Comparison of ENCODE assay signal across 13 cellular contexts in genomic region chr12:129531004-129531403, GRCh38.
DNase-seq lines count a peak whose midpoint lies in the region; ATAC-seq, FAIRE-seq and TF ChIP-seq lines count a peak whose summit lies in the region.
"Had no signal": no experiment of that assay in that cellular context is flagged by ENCODE, and none has a peak within 500 bp of the region (broad histone marks: within the 10 kb centered on the region; RNA-seq: fewer than 3 reads in every experiment).

No MANE protein-coding gene starts in this region.

- H3K36me3 Mint-ChIP-seq in MCF 10A (ENCODE audit: insufficient read depth, unreplicated experiment): no peaks in the 10 kb centered on the region
- H3K36me3 Mint-ChIP-seq: activated naive CD4-positive, alpha-beta T cell treated with anti-CD3 and anti-CD28 coated beads, Interleukin-2, amount 50 U/mL, for 72 hours had no signal

- peak overlapping the region; percentile 32 for H3K27ac Mint-ChIP-seq in MCF 10A (ENCODE audit: low read depth, unreplicated experiment)
- H3K27ac Mint-ChIP-seq: activated naive CD4-positive, alpha-beta T cell treated with anti-CD3 and anti-CD28 coated beads, Interleukin-2, amount 50 U/mL, for 72 hours; T-helper 1 cell treated with Interleukin-12 subunit alpha and Interleukin-12 subunit beta and Interleukin-4 antibody, amounts not matched to agents 30 μg/mL and 1 μg/mL, for 36 hours had no signal

- DNase-seq in MCF 10A (ENCODE audit: unreplicated experiment): peak; percentile 86
- no peak for DNase-seq in breast epithelium (ENCODE audit: low spot score in 2 of 2)
- DNase-seq in PC-3: peak; percentile 19
- DNase-seq in activated effector memory CD4-positive, alpha-beta T cell treated with anti-CD3 and anti-CD28 coated beads, Interleukin-2, amount 50 U/mL, for 16 hours: no peak
- no peak for DNase-seq in hippocampal formation (lab: John Stamatoyannopoulos, UW)
- DNase-seq in NCI-H1930 (lab: John Stamatoyannopoulos, UW): no peak
- DNase-seq in activated CD4-positive, CD25-positive, alpha-beta regulatory T cell (lab: John Stamatoyannopoulos, UW): no peak
- DNase-seq: activated CD8-positive, alpha-beta memory T cell treated with anti-CD3 and anti-CD28 coated beads for 24 hours had no signal

- H3K9me3 ChIP-seq in breast epithelium (no peaks in the 10 kb centered on the region), PC-3 (ENCODE audit: low read length) (no peaks in the 10 kb centered on the region)
- H3K9me3 ChIP-seq: neutrophil had no signal

- no peaks in the 10 kb centered on the region for H3F3A ChIP-seq in PC-3 (ENCODE audit: low read length, unreplicated experiment)

- no peaks in the 10 kb centered on the region for H3K27me3 Mint-ChIP-seq in MCF 10A (ENCODE audit: insufficient read depth, unreplicated experiment)

- CTCF ChIA-PET in MCF 10A (lab: Yijun Ruan, JAX): interaction anchor here (0.6 to 1.2 kb wide), 2 partner anchors 9 to 113 kb away, joined by 3 to 4 read pairs; no protein-coding TSS in a partner anchor
- CTCF ChIA-PET in PC-3 (lab: Charles Lee): no interaction called here

- no peak for TF ChIP-seq CTCF in MCF 10A (IDR thresholded peaks at IDR 0.05; ENCODE audit: unreplicated experiment)
- TF ChIP-seq CTCF in breast epithelium (IDR thresholded peaks at IDR 0.05): no peak
- no peak for TF ChIP-seq CTCF in PC-3 (conservative IDR thresholded peaks at IDR 0.05; ENCODE audit: low read depth, low read length)

- H3K27ac ChIP-seq in breast epithelium: no peak overlapping the region
- no peak overlapping the region for H3K27ac ChIP-seq in PC-3 (ENCODE audit: low read length)
- H3K27ac ChIP-seq: neutrophil had no signal

- H3K4me3 ChIP-seq in breast epithelium: no peak overlapping the region
- H3K4me3 ChIP-seq in PC-3 (ENCODE audit: low read length): no peak overlapping the region

- intact Hi-C loops in MCF 10A (cut with micrococcal nuclease) (no loop called here), breast epithelium (cut with DNase I; ENCODE audit: low total_unique reads) (no loop called here), PC-3 (cut with micrococcal nuclease) (no loop called here)

- no peak overlapping the region for H2AFZ ChIP-seq in PC-3 (ENCODE audit: low read length)

- H3K4me3 Mint-ChIP-seq in MCF 10A (ENCODE audit: unreplicated experiment): no peak overlapping the region
- H3K4me3 Mint-ChIP-seq: T-helper 1 cell treated with Interleukin-12 subunit alpha and Interleukin-12 subunit beta and Interleukin-4 antibody, amounts not matched to agents 30 μg/mL and 1 μg/mL, for 36 hours had no signal

- H3K4me1 ChIP-seq in breast epithelium (no peaks in the 10 kb centered on the region), PC-3 (ENCODE audit: insufficient read depth, low read length) (no peaks in the 10 kb centered on the region)

- H3K4me1 Mint-ChIP-seq in MCF 10A (ENCODE audit: insufficient read depth, unreplicated experiment): peaks cover 14% of the 10 kb centered on the region

- no peak overlapping the region for H3K9ac ChIP-seq in PC-3 (ENCODE audit: low read length)

- no peak for TF ChIP-seq POLR2A in breast epithelium (IDR thresholded peaks at IDR 0.05)

- no peaks in the 10 kb centered on the region for H3K79me2 ChIP-seq in PC-3 (ENCODE audit: low read length)

- H3K9me2 ChIP-seq in PC-3 (replicated peaks; ENCODE audit: low read length): no peaks in the 10 kb centered on the region

- H3K36me3 ChIP-seq in breast epithelium (no peaks in the 10 kb centered on the region), PC-3 (ENCODE audit: low read depth, low read length) (no peaks in the 10 kb centered on the region)
- H3K36me3 ChIP-seq: neutrophil had no signal

- BruUV-seq in MCF 10A (replicated peaks; lab: Mats Ljungman, UMichigan): no TSS peak
- BruUV-seq in PC-3 (replicated peaks; lab: Mats Ljungman, UMichigan): no TSS peak

- peaks cover 29% of the 10 kb centered on the region for H3K9me3 Mint-ChIP-seq in MCF 10A (ENCODE audit: unreplicated experiment)

- ATAC-seq in PC-3: no peak
- ATAC-seq: activated naive CD4-positive, alpha-beta T cell treated with anti-CD3 and anti-CD28 coated beads, Interleukin-2, amount 50 U/mL, for 72 hours had no signal

- POLR2A ChIA-PET in MCF 10A (lab: Yijun Ruan, JAX) (interaction anchor here (0.6 to 1.0 kb wide), 2 partner anchors 21 to 985 kb away, joined by 3 to 5 read pairs; no protein-coding TSS in a partner anchor), PC-3 (lab: Charles Lee; ENCODE audit: unreplicated experiment) (no interaction called here)

- no peak overlapping the region for H3K4me2 ChIP-seq in PC-3 (ENCODE audit: low read length)

- FAIRE-seq in islet of Langerhans (lab: Jason Lieb, UNC): peak; percentile 99
- FAIRE-seq: colon had no signal

- H3K27me3 ChIP-seq in breast epithelium (peaks cover 0 to 4% of the 10 kb centered on the region in 2 donors), PC-3 (ENCODE audit: low read length) (0 out of 2 replicates have a peak, but pooled peaks cover 4% of the 10 kb centered on the region)
- H3K27me3 ChIP-seq: neutrophil had no signal

- no peaks in the 10 kb centered on the region for H4K20me1 ChIP-seq in PC-3 (ENCODE audit: low read length)

Comparison
In these comparisons a context has a peak if more than half of its experiments do, and no peak if none do; other contexts are left out.
1. DNase-seq: peak in MCF 10A (single experiment) and PC-3 (single experiment); none in breast epithelium (0 of 2), activated effector memory CD4-positive, alpha-beta T cell treated with anti-CD3 and anti-CD28 coated beads, Interleukin-2, amount 50 U/mL, for 16 hours (single experiment), hippocampal formation (0 of 2), NCI-H1930 (0 of 2) and activated CD4-positive, CD25-positive, alpha-beta regulatory T cell (0 of 4).